ENCODE assay signal across 9 cellular contexts in the genomic region with DNA sequence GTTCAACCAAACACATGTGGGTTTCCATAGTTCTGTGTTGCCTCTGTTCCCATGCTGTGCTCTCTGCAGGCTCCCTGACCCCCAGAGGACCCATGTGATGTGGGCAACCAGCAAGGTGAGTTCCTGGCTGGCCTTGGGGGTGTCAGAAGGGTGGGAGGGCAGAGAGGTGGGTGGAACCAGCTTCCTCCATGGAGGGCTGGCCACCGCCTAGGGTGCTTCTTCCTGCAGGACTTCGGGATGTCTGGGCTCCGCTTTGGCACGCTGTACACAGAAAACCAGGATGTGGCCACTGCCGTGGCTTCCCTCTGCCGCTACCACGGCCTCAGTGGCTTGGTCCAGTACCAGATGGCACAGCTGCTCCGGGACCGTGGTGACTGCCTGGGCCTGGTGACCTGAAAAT. TPM values are rescaled to one million over a fixed set of nuclear protein-coding genes. Genes with fewer than 3 reads are reported as not detected.
"Had no signal": no experiment of that assay in that cellular context is flagged by ENCODE, and none has a peak within 500 bp of the region (broad histone marks: within the 10 kb centered on the region; RNA-seq: fewer than 3 reads in every experiment).

No MANE protein-coding gene starts in this region.

- ATAC-seq: GM23338, HepG2, K562 had no signal

- H3K4me3 ChIP-seq: GM23338, K562 had no signal

- H2AFZ ChIP-seq: GM23338 had no signal

- H3K4me3 Mint-ChIP-seq: GM23338 had no signal

- H3K27ac ChIP-seq: HL-60 had no signal

- H3K4me2 ChIP-seq: GM23338 had no signal

- FAIRE-seq: HepG2, K562 had no signal

- H3K27ac Mint-ChIP-seq: GM23338 had no signal

- DNase-seq: H7, HCEC 1CT, KG1 had no signal

RNA-seq across cellular contexts. Expression of gene ACCSL, which starts 33.2 kb away (rescaled TPM):
- total RNA-seq: GM23338, H4, H7, HepG2, HT1080, K562 had no signal
- polyA plus RNA-seq: GM23338, HepG2, K562 had no signal
